ENCODE assay signal across 1 cellular context in genomic region chr17:38636054-38636453, GRCh38.
TF ChIP-seq lines count a peak whose summit lies in the region.

No MANE protein-coding gene starts in this region.

TF ChIP-seq in WTC11, 78 proteins besides CTCF, POLR2A, EP300 and RAD21:
- TF ChIP-seq ATF1 (CRISPR knock-in tag; IDR thresholded peaks at IDR 0.05) (no peak), E2F4 (CRISPR knock-in tag; IDR thresholded peaks at IDR 0.05; ENCODE audit: borderline replicate concordance, low read depth) (no peak), ZNF232 (CRISPR knock-in tag; IDR thresholded peaks at IDR 0.05) (no peak), NR2C2 (CRISPR knock-in tag; IDR thresholded peaks at IDR 0.05) (no peak), IRF2 (CRISPR knock-in tag; IDR thresholded peaks at IDR 0.05; ENCODE audit: borderline replicate concordance, low read depth) (no peak), SMAD3 (CRISPR knock-in tag; IDR thresholded peaks at IDR 0.05; ENCODE audit: borderline replicate concordance) (no peak), ETV6 (CRISPR knock-in tag; IDR thresholded peaks at IDR 0.05) (no peak), FOXJ3 (CRISPR knock-in tag; IDR thresholded peaks at IDR 0.05; ENCODE audit: borderline replicate concordance) (no peak), AR (CRISPR knock-in tag; IDR thresholded peaks at IDR 0.05) (no peak), PRRX2 (CRISPR knock-in tag; IDR thresholded peaks at IDR 0.05) (no peak), E2F1 (CRISPR knock-in tag; IDR thresholded peaks at IDR 0.05) (no peak), FOXK1 (CRISPR knock-in tag; IDR thresholded peaks at IDR 0.05) (no peak), ZNF281 (CRISPR knock-in tag; IDR thresholded peaks at IDR 0.05) (no peak)
